ENCODE assay signal across 25 cellular contexts in genomic region chr2:232496508-232497373, GRCh38. TPM values are rescaled to one million over a fixed set of nuclear protein-coding genes. Genes with fewer than 3 reads are reported as not detected.
DNase-seq lines count a peak whose midpoint lies in the region; ATAC-seq, FAIRE-seq and TF ChIP-seq lines count a peak whose summit lies in the region.
"Had no signal": no experiment of that assay in that cellular context is flagged by ENCODE, and none has a peak within 500 bp of the region (broad histone marks: within the 10 kb centered on the region; RNA-seq: fewer than 3 reads in every experiment).

No MANE protein-coding gene starts in this region.

- no peak for FAIRE-seq in HepG2 (lab: Jason Lieb, UNC)
- FAIRE-seq: A204.1, D721Med, GM12892, GM18507, K562 had no signal

- H3K36me3 ChIP-seq in HepG2 (replicated peaks in 1 of 2; ENCODE audit: control insufficient read depth in 1 of 2, insufficient read depth in 2 of 2, low read length in 2 of 2) = no peaks in the 10 kb centered on the region
- H3K36me3 ChIP-seq in right lobe of liver = no peaks in the 10 kb centered on the region
- no peaks in the 10 kb centered on the region for H3K36me3 ChIP-seq in neural cell (ENCODE audit: insufficient read depth, low read length)
- H3K36me3 ChIP-seq in sigmoid colon = no peaks in the 10 kb centered on the region
- H3K36me3 ChIP-seq in vagina = no peaks in the 10 kb centered on the region
- H3K36me3 ChIP-seq: BE2C, HAP-1 had no signal

- peaks cover 5% of the 10 kb centered on the region for H3F3A ChIP-seq in neural cell (ENCODE audit: insufficient read depth, low read length, poor library complexity, severe bottlenecking)

- no TSS peak for BruUV-seq in HepG2 (replicated peaks; lab: Mats Ljungman, UMichigan)

- intact Hi-C loops in HepG2 (cut with micrococcal nuclease; ENCODE audit: unreplicated experiment) (no loop called here), right lobe of liver (cut with DNase I) (no loop called here), sigmoid colon (cut with DNase I) (no loop called here), vagina (cut with DNase I) (no loop called here)

- H3K9me3 ChIP-seq in HepG2 (ENCODE audit: low read length) = no peaks in the 10 kb centered on the region
- H3K9me3 ChIP-seq in right lobe of liver = no peaks in the 10 kb centered on the region
- no peaks in the 10 kb centered on the region for H3K9me3 ChIP-seq in neural cell (ENCODE audit: low read length)
- H3K9me3 ChIP-seq in sigmoid colon = no peaks in the 10 kb centered on the region
- no peaks in the 10 kb centered on the region for H3K9me3 ChIP-seq in vagina
- H3K9me3 ChIP-seq: BE2C, HAP-1 had no signal

- TF ChIP-seq RAD21 in HepG2 (CRISPR knock-in tag; IDR thresholded peaks at IDR 0.05) = no peak
- TF ChIP-seq RAD21 in neural cell (conservative IDR thresholded peaks at IDR 0.05) = no peak

- in situ Hi-C loops in HepG2 (cut with HindIII; ENCODE audit: extremely low pct_ligation_motif_present, low pct_unique_long_range_greater_than_20kb) = no loop called here

- H4K20me1 ChIP-seq in HepG2 (ENCODE audit: insufficient read depth, low read length) (no peaks in the 10 kb centered on the region), neural cell (ENCODE audit: insufficient read depth) (no peaks in the 10 kb centered on the region)

- H3K27ac ChIP-seq in HepG2 (ENCODE audit: extremely low read length, insufficient read depth, low read length) = no peak overlapping the region
- H3K27ac ChIP-seq in right lobe of liver = no peak overlapping the region
- H3K27ac ChIP-seq in neural cell (ENCODE audit: low read length) = no peak overlapping the region
- no peak overlapping the region for H3K27ac ChIP-seq in sigmoid colon
- no peak overlapping the region for H3K27ac ChIP-seq in vagina
- H3K27ac ChIP-seq: HL-60 had no signal

- TF ChIP-seq CTCF in HepG2 (CRISPR knock-in tag; IDR thresholded peaks at IDR 0.05) (no peak), right lobe of liver (IDR thresholded peaks at IDR 0.05) (no peak), neural cell (IDR thresholded peaks at IDR 0.05; ENCODE audit: poor library complexity, severe bottlenecking) (no peak), sigmoid colon (IDR thresholded peaks at IDR 0.05) (no peak), vagina (IDR thresholded peaks at IDR 0.05) (no peak)

- H3K79me2 ChIP-seq in HepG2 (ENCODE audit: insufficient read depth, low read length) (no peaks in the 10 kb centered on the region), neural cell (replicated peaks; ENCODE audit: insufficient read depth, low read length) (no peaks in the 10 kb centered on the region)

- ATAC-seq in HepG2 (no peak), right lobe of liver (no peak), GM21515 (IDR thresholded peaks at IDR 0.05; ENCODE audit: unreplicated experiment) (no peak)
- ATAC-seq: K562 had no signal

- H3K4me2 ChIP-seq in HepG2 (ENCODE audit: low read depth, low read length) (no peak overlapping the region), neural cell (ENCODE audit: low read length) (no peak overlapping the region)

- TF ChIP-seq POLR2A in HepG2 (IDR thresholded peaks at IDR 0.05; ENCODE audit: insufficient read depth in 1 of 2, low read depth in 2 of 2, low read length in 2 of 2) = no peak
- TF ChIP-seq POLR2A in right lobe of liver (IDR thresholded peaks at IDR 0.05) = no peak
- no peak for TF ChIP-seq POLR2A in sigmoid colon (IDR thresholded peaks at IDR 0.05)
- no peak for TF ChIP-seq POLR2A in vagina (IDR thresholded peaks at IDR 0.05)

- DNase-seq in HepG2 (ENCODE audit: low spot score) (no peak), right lobe of liver (no peak), NCI-H69 (lab: John Stamatoyannopoulos, UW) (peak; percentile 49), sigmoid colon (no peak), vagina (ENCODE audit: extremely low spot score in 2 of 2) (no peak)
- DNase-seq: ACHN; BE2C; C1 segment of cervical spinal cord; CD4-positive, CD25-positive, alpha-beta regulatory T cell; CD8-positive, alpha-beta memory T cell; DMS79; GDM1; IMR-90 had no signal

- WGBS in HepG2 (ENCODE audit: low lambda C conversion rate) = 27% methylated on average over 8 of the region's 22 CpGs
- 70% methylated on average over 2 of the region's 22 CpGs for WGBS in right lobe of liver (ENCODE audit: insufficient coverage, low coverage, low lambda C conversion rate, missing lambda C conversion rate)
- WGBS in sigmoid colon, 2 donors = 72 to 78% methylated on average over 22 of the region's 22 CpGs

- CTCF ChIA-PET in HepG2 (lab: Yijun Ruan, JAX; ENCODE audit: low intra/inter-chr PET ratio, low total read pairs) = no interaction called here

- H3K27me3 ChIP-seq in HepG2 (ENCODE audit: control insufficient read depth in 1 of 2, insufficient read depth in 2 of 2, low read length in 2 of 2) (peaks cover 21 to 88% of the 10 kb centered on the region in 2 experiments), right lobe of liver (no peaks in the 10 kb centered on the region), neural cell (ENCODE audit: insufficient read depth, low read depth, low read length) (no peaks in the 10 kb centered on the region), sigmoid colon (no peaks in the 10 kb centered on the region), vagina (no peaks in the 10 kb centered on the region)
- H3K27me3 ChIP-seq: BE2C had no signal

- POLR2A ChIA-PET in HepG2 (lab: Yijun Ruan, JAX) = no interaction called here

- H2AFZ ChIP-seq in HepG2 (ENCODE audit: low read length) (no peak overlapping the region), neural cell (ENCODE audit: low read depth, low read length) (no peak overlapping the region)

- TF ChIP-seq EP300 in HepG2 (IDR thresholded peaks at IDR 0.05; ENCODE audit: low read depth in 2 of 2, low read length in 2 of 2) (no peak), HepG2 (CRISPR knock-in tag; IDR thresholded peaks at IDR 0.05; ENCODE audit: borderline replicate concordance) (no peak), neural cell (conservative IDR thresholded peaks at IDR 0.05; ENCODE audit: poor library complexity, severe bottlenecking) (no peak), sigmoid colon (IDR thresholded peaks at IDR 0.05) (no peak)

- H3K4me3 ChIP-seq in HepG2 (replicated peaks in 1 of 3; ENCODE audit: insufficient read depth in 1 of 3, low read depth in 2 of 3, low read length in 3 of 3) (no peak overlapping the region), right lobe of liver (no peak overlapping the region), neural cell (ENCODE audit: low read length) (no peak overlapping the region), sigmoid colon (no peak overlapping the region), vagina (no peak overlapping the region)
- H3K4me3 ChIP-seq: HAP-1, K562 had no signal

- H3K4me1 ChIP-seq in HepG2 (ENCODE audit: insufficient read depth, low read length) (no peaks in the 10 kb centered on the region), right lobe of liver (no peaks in the 10 kb centered on the region), sigmoid colon (peaks cover 0 to under 1% (median 0%) of the 10 kb centered on the region in 4 donors), vagina (no peaks in the 10 kb centered on the region)

- H3K9ac ChIP-seq in HepG2 (ENCODE audit: insufficient read depth, low read depth, low read length) = no peak overlapping the region
- no peak overlapping the region for H3K9ac ChIP-seq in neural cell (ENCODE audit: low read length)

- H3K9me2 ChIP-seq in neural cell (ENCODE audit: insufficient read depth, low read length) = no peaks in the 10 kb centered on the region

RNA-seq across cellular contexts. Expression of gene ECEL1, which starts 9.1 kb away (rescaled TPM):
- total RNA-seq in HepG2 (2016; rRNA removed; fragmentation: Illumina TruSeq; extraction: Trizol) = not detected in 2 replicates
- not detected in 2 replicates for total RNA-seq in HepG2 (2016; cell fraction: cytosol; rRNA removed; fragmentation: Illumina TruSeq; extraction: Trizol; ENCODE audit: low read depth)
- not detected in 2 replicates for total RNA-seq in HepG2 (2016; cell fraction: insoluble cytoplasmic fraction; rRNA removed; fragmentation: Illumina TruSeq; extraction: Trizol)
- total RNA-seq in HepG2 (2016; cell fraction: membrane; rRNA removed; fragmentation: Illumina TruSeq; extraction: Trizol) = not detected in 2 replicates
- total RNA-seq in HepG2 (2016; cell fraction: nucleus; rRNA removed; fragmentation: Illumina TruSeq; extraction: Trizol) = not detected in 2 replicates
- not detected in 2 replicates for polyA plus RNA-seq in HepG2 (2011; rRNA removed)
- polyA plus RNA-seq in HepG2 (2011; cell fraction: cytosol; rRNA removed) = 0.06 TPM in 1 of 2 replicates, not detected in the other
- 0.05 TPM in 1 of 2 replicates, not detected in the other for polyA plus RNA-seq in HepG2 (2011; cell fraction: nucleus; rRNA removed)
- polyA plus RNA-seq in HepG2 (2012) = not detected in 2 replicates
- polyA plus RNA-seq in HepG2 (2016; cell fraction: cytosol; fragmentation: Illumina TruSeq; extraction: Trizol; ENCODE audit: low read depth) = not detected in 2 replicates
- not detected in 2 replicates for polyA plus RNA-seq in HepG2 (2016; cell fraction: insoluble cytoplasmic fraction; fragmentation: Illumina TruSeq; extraction: Trizol; ENCODE audit: low read depth)
- polyA plus RNA-seq in HepG2 (2016; cell fraction: membrane; fragmentation: Illumina TruSeq; extraction: Trizol; ENCODE audit: low read depth) = not detected in 2 replicates
- polyA plus RNA-seq in HepG2 (2016; cell fraction: nucleus; fragmentation: Illumina TruSeq; extraction: Trizol; ENCODE audit: insufficient read depth, low read depth) = not detected in 2 replicates
- polyA minus RNA-seq in HepG2 (2011; rRNA and poly(A)+ RNA removed; ENCODE audit: low replicate concordance) = not detected in 2 replicates
- polyA minus RNA-seq in HepG2 (2011; cell fraction: cytosol; rRNA and poly(A)+ RNA removed) = not detected in 2 replicates
- polyA minus RNA-seq in HepG2 (2011; cell fraction: nucleus; rRNA and poly(A)+ RNA removed) = not detected in 2 replicates
- total RNA-seq in right lobe of liver = 1 to 10 TPM in 1 of 6 experiments, under 1 TPM in 3, not detected in 2; 0.22 to 1.3 (median 0.83) TPM
- 60.9 and 75.6 TPM in 2 replicates for polyA plus RNA-seq in neural cell
- 43.1 and 46.3 TPM in 2 replicates for polyA minus RNA-seq in neural cell
- 1 to 10 TPM in 2 of 4 donors, under 1 TPM in 2; 0.16 to 6.1 (median 1.0) TPM for total RNA-seq in sigmoid colon
- polyA plus RNA-seq in sigmoid colon = under 1 TPM in 1 of 3 donors, not detected in 2; 0.61 TPM
- total RNA-seq in vagina = not detected
- total RNA-seq: CD4-positive, CD25-positive, alpha-beta regulatory T cell; CD8-positive, alpha-beta memory T cell; Daoy; H4; HT1080; IMR-90 had no signal
- polyA plus RNA-seq: CD4-positive, CD25-positive, alpha-beta regulatory T cell; CD8-positive, alpha-beta memory T cell; IMR-90; K562 had no signal

RNA-seq across cellular contexts. Expression of gene PRSS56, which starts 23.4 kb away (rescaled TPM):
- total RNA-seq in HepG2 (2016; rRNA removed; fragmentation: Illumina TruSeq; extraction: Trizol) (not detected in 2 replicates), right lobe of liver (under 1 TPM in 1 of 6 experiments, not detected in 5; 0.19 TPM), sigmoid colon (not detected), vagina (not detected)
- total RNA-seq in HepG2 (2016; cell fraction: cytosol; rRNA removed; fragmentation: Illumina TruSeq; extraction: Trizol; ENCODE audit: low read depth) = not detected in 2 replicates
- 0.09 TPM in 1 of 2 replicates, not detected in the other for total RNA-seq in HepG2 (2016; cell fraction: insoluble cytoplasmic fraction; rRNA removed; fragmentation: Illumina TruSeq; extraction: Trizol)
- not detected in 2 replicates for total RNA-seq in HepG2 (2016; cell fraction: membrane; rRNA removed; fragmentation: Illumina TruSeq; extraction: Trizol)
- total RNA-seq in HepG2 (2016; cell fraction: nucleus; rRNA removed; fragmentation: Illumina TruSeq; extraction: Trizol) = not detected in 2 replicates
- polyA plus RNA-seq in HepG2 (2011; rRNA removed) (not detected in 2 replicates), neural cell (0.16 TPM in 1 of 2 replicates, not detected in the other), sigmoid colon (not detected)
- polyA plus RNA-seq in HepG2 (2011; cell fraction: cytosol; rRNA removed) = not detected in 2 replicates
- polyA plus RNA-seq in HepG2 (2011; cell fraction: nucleus; rRNA removed) = not detected in 2 replicates
- polyA plus RNA-seq in HepG2 (2012) = not detected in 2 replicates
- not detected in 2 replicates for polyA plus RNA-seq in HepG2 (2016; cell fraction: cytosol; fragmentation: Illumina TruSeq; extraction: Trizol; ENCODE audit: low read depth)
- polyA plus RNA-seq in HepG2 (2016; cell fraction: insoluble cytoplasmic fraction; fragmentation: Illumina TruSeq; extraction: Trizol; ENCODE audit: low read depth) = not detected in 2 replicates
- not detected in 2 replicates for polyA plus RNA-seq in HepG2 (2016; cell fraction: membrane; fragmentation: Illumina TruSeq; extraction: Trizol; ENCODE audit: low read depth)
- not detected in 2 replicates for polyA plus RNA-seq in HepG2 (2016; cell fraction: nucleus; fragmentation: Illumina TruSeq; extraction: Trizol; ENCODE audit: insufficient read depth, low read depth)
- not detected in 2 replicates for polyA minus RNA-seq in HepG2 (2011; rRNA and poly(A)+ RNA removed; ENCODE audit: low replicate concordance)
- polyA minus RNA-seq in HepG2 (2011; cell fraction: cytosol; rRNA and poly(A)+ RNA removed) = not detected in 2 replicates
- polyA minus RNA-seq in HepG2 (2011; cell fraction: nucleus; rRNA and poly(A)+ RNA removed) = not detected in 2 replicates
- polyA minus RNA-seq in neural cell = not detected in 2 replicates
- total RNA-seq: CD4-positive, CD25-positive, alpha-beta regulatory T cell; CD8-positive, alpha-beta memory T cell; Daoy; H4; HT1080; IMR-90; K562 had no signal
- polyA plus RNA-seq: CD4-positive, CD25-positive, alpha-beta regulatory T cell; CD8-positive, alpha-beta memory T cell; IMR-90; K562 had no signal

RNA-seq across cellular contexts. Expression of gene CHRND, which starts 29.2 kb away (rescaled TPM):
- total RNA-seq in HepG2 (2016; rRNA removed; fragmentation: Illumina TruSeq; extraction: Trizol) = 0.10 TPM in 1 of 2 replicates, not detected in the other
- not detected in 2 replicates for total RNA-seq in HepG2 (2016; cell fraction: cytosol; rRNA removed; fragmentation: Illumina TruSeq; extraction: Trizol; ENCODE audit: low read depth)
- total RNA-seq in HepG2 (2016; cell fraction: insoluble cytoplasmic fraction; rRNA removed; fragmentation: Illumina TruSeq; extraction: Trizol) = not detected in 2 replicates
- total RNA-seq in HepG2 (2016; cell fraction: membrane; rRNA removed; fragmentation: Illumina TruSeq; extraction: Trizol) = 0.07 and 0.25 TPM in 2 replicates
- total RNA-seq in HepG2 (2016; cell fraction: nucleus; rRNA removed; fragmentation: Illumina TruSeq; extraction: Trizol) = not detected in 2 replicates
- polyA plus RNA-seq in HepG2 (2011; rRNA removed) = 0.13 and 0.18 TPM in 2 replicates
- 0.08 and 0.14 TPM in 2 replicates for polyA plus RNA-seq in HepG2 (2011; cell fraction: cytosol; rRNA removed)
- polyA plus RNA-seq in HepG2 (2011; cell fraction: nucleus; rRNA removed) = 0.12 and 0.24 TPM in 2 replicates
- polyA plus RNA-seq in HepG2 (2012) = 0.13 and 0.32 TPM in 2 replicates
- polyA plus RNA-seq in HepG2 (2016; cell fraction: cytosol; fragmentation: Illumina TruSeq; extraction: Trizol; ENCODE audit: low read depth) = 0.10 and 0.12 TPM in 2 replicates
- polyA plus RNA-seq in HepG2 (2016; cell fraction: insoluble cytoplasmic fraction; fragmentation: Illumina TruSeq; extraction: Trizol; ENCODE audit: low read depth) = not detected in 2 replicates
- 0.11 and 0.52 TPM in 2 replicates for polyA plus RNA-seq in HepG2 (2016; cell fraction: membrane; fragmentation: Illumina TruSeq; extraction: Trizol; ENCODE audit: low read depth)
- polyA plus RNA-seq in HepG2 (2016; cell fraction: nucleus; fragmentation: Illumina TruSeq; extraction: Trizol; ENCODE audit: insufficient read depth, low read depth) = 0.26 TPM in 1 of 2 replicates, not detected in the other
- 0.28 TPM in 1 of 2 replicates, not detected in the other for polyA minus RNA-seq in HepG2 (2011; rRNA and poly(A)+ RNA removed; ENCODE audit: low replicate concordance)
- polyA minus RNA-seq in HepG2 (2011; cell fraction: cytosol; rRNA and poly(A)+ RNA removed) = not detected in 2 replicates
- polyA minus RNA-seq in HepG2 (2011; cell fraction: nucleus; rRNA and poly(A)+ RNA removed) = not detected in 2 replicates
- not detected for total RNA-seq in right lobe of liver
- not detected in 2 replicates for polyA plus RNA-seq in neural cell
- not detected in 2 replicates for polyA minus RNA-seq in neural cell
- total RNA-seq in sigmoid colon = not detected
- not detected for polyA plus RNA-seq in sigmoid colon
- total RNA-seq in vagina = not detected
- total RNA-seq: CD4-positive, CD25-positive, alpha-beta regulatory T cell; CD8-positive, alpha-beta memory T cell; Daoy; H4; HT1080; IMR-90; K562 had no signal
- polyA plus RNA-seq: CD4-positive, CD25-positive, alpha-beta regulatory T cell; CD8-positive, alpha-beta memory T cell; IMR-90; K562 had no signal

RNA-seq across cellular contexts. Expression of gene ALPI, which starts 40.8 kb away (rescaled TPM):
- total RNA-seq in HepG2 (2016; rRNA removed; fragmentation: Illumina TruSeq; extraction: Trizol) (not detected in 2 replicates), right lobe of liver (under 1 TPM in 2 of 6 experiments, not detected in 4; 0.19 to 0.25 TPM), sigmoid colon (not detected), vagina (not detected)
- not detected in 2 replicates for total RNA-seq in HepG2 (2016; cell fraction: cytosol; rRNA removed; fragmentation: Illumina TruSeq; extraction: Trizol; ENCODE audit: low read depth)
- not detected in 2 replicates for total RNA-seq in HepG2 (2016; cell fraction: insoluble cytoplasmic fraction; rRNA removed; fragmentation: Illumina TruSeq; extraction: Trizol)
- total RNA-seq in HepG2 (2016; cell fraction: membrane; rRNA removed; fragmentation: Illumina TruSeq; extraction: Trizol) = not detected in 2 replicates
- total RNA-seq in HepG2 (2016; cell fraction: nucleus; rRNA removed; fragmentation: Illumina TruSeq; extraction: Trizol) = not detected in 2 replicates
- polyA plus RNA-seq in HepG2 (2011; rRNA removed) (0.03 TPM in 1 of 2 replicates, not detected in the other), neural cell (not detected in 2 replicates), sigmoid colon (10 to 100 TPM in 1 of 3 donors, 1 to 10 TPM in 2; 5.3 to 10.2 (median 7.2) TPM)
- 0.03 and 0.05 TPM in 2 replicates for polyA plus RNA-seq in HepG2 (2011; cell fraction: cytosol; rRNA removed)
- 0.07 TPM in 1 of 2 replicates, not detected in the other for polyA plus RNA-seq in HepG2 (2011; cell fraction: nucleus; rRNA removed)
- polyA plus RNA-seq in HepG2 (2012) = not detected in 2 replicates
- polyA plus RNA-seq in HepG2 (2016; cell fraction: cytosol; fragmentation: Illumina TruSeq; extraction: Trizol; ENCODE audit: low read depth) = not detected in 2 replicates
- not detected in 2 replicates for polyA plus RNA-seq in HepG2 (2016; cell fraction: insoluble cytoplasmic fraction; fragmentation: Illumina TruSeq; extraction: Trizol; ENCODE audit: low read depth)
- polyA plus RNA-seq in HepG2 (2016; cell fraction: membrane; fragmentation: Illumina TruSeq; extraction: Trizol; ENCODE audit: low read depth) = not detected in 2 replicates
- polyA plus RNA-seq in HepG2 (2016; cell fraction: nucleus; fragmentation: Illumina TruSeq; extraction: Trizol; ENCODE audit: insufficient read depth, low read depth) = not detected in 2 replicates
- polyA minus RNA-seq in HepG2 (2011; rRNA and poly(A)+ RNA removed; ENCODE audit: low replicate concordance) = 0.42 TPM in 1 of 2 replicates, not detected in the other
- not detected in 2 replicates for polyA minus RNA-seq in HepG2 (2011; cell fraction: cytosol; rRNA and poly(A)+ RNA removed)
- not detected in 2 replicates for polyA minus RNA-seq in HepG2 (2011; cell fraction: nucleus; rRNA and poly(A)+ RNA removed)
- not detected in 2 replicates for polyA minus RNA-seq in neural cell
- total RNA-seq: CD4-positive, CD25-positive, alpha-beta regulatory T cell; CD8-positive, alpha-beta memory T cell; Daoy; H4; HT1080; IMR-90; K562 had no signal
- polyA plus RNA-seq: CD4-positive, CD25-positive, alpha-beta regulatory T cell; CD8-positive, alpha-beta memory T cell; IMR-90; K562 had no signal

RNA-seq across cellular contexts. Expression of gene CHRNG, which starts 42.8 kb away (rescaled TPM):
- total RNA-seq in HepG2 (2016; rRNA removed; fragmentation: Illumina TruSeq; extraction: Trizol) (not detected in 2 replicates), right lobe of liver (not detected), sigmoid colon (not detected), vagina (not detected)
- not detected in 2 replicates for total RNA-seq in HepG2 (2016; cell fraction: cytosol; rRNA removed; fragmentation: Illumina TruSeq; extraction: Trizol; ENCODE audit: low read depth)
- not detected in 2 replicates for total RNA-seq in HepG2 (2016; cell fraction: insoluble cytoplasmic fraction; rRNA removed; fragmentation: Illumina TruSeq; extraction: Trizol)
- not detected in 2 replicates for total RNA-seq in HepG2 (2016; cell fraction: membrane; rRNA removed; fragmentation: Illumina TruSeq; extraction: Trizol)
- total RNA-seq in HepG2 (2016; cell fraction: nucleus; rRNA removed; fragmentation: Illumina TruSeq; extraction: Trizol) = not detected in 2 replicates
- polyA plus RNA-seq in HepG2 (2011; rRNA removed) (not detected in 2 replicates), neural cell (not detected in 2 replicates), sigmoid colon (not detected)
- not detected in 2 replicates for polyA plus RNA-seq in HepG2 (2011; cell fraction: cytosol; rRNA removed)
- not detected in 2 replicates for polyA plus RNA-seq in HepG2 (2011; cell fraction: nucleus; rRNA removed)
- polyA plus RNA-seq in HepG2 (2012) = 0.05 and 0.21 TPM in 2 replicates
- polyA plus RNA-seq in HepG2 (2016; cell fraction: cytosol; fragmentation: Illumina TruSeq; extraction: Trizol; ENCODE audit: low read depth) = not detected in 2 replicates
- not detected in 2 replicates for polyA plus RNA-seq in HepG2 (2016; cell fraction: insoluble cytoplasmic fraction; fragmentation: Illumina TruSeq; extraction: Trizol; ENCODE audit: low read depth)
- polyA plus RNA-seq in HepG2 (2016; cell fraction: membrane; fragmentation: Illumina TruSeq; extraction: Trizol; ENCODE audit: low read depth) = not detected in 2 replicates
- polyA plus RNA-seq in HepG2 (2016; cell fraction: nucleus; fragmentation: Illumina TruSeq; extraction: Trizol; ENCODE audit: insufficient read depth, low read depth) = not detected in 2 replicates
- not detected in 2 replicates for polyA minus RNA-seq in HepG2 (2011; rRNA and poly(A)+ RNA removed; ENCODE audit: low replicate concordance)
- polyA minus RNA-seq in HepG2 (2011; cell fraction: cytosol; rRNA and poly(A)+ RNA removed) = not detected in 2 replicates
- polyA minus RNA-seq in HepG2 (2011; cell fraction: nucleus; rRNA and poly(A)+ RNA removed) = not detected in 2 replicates
- polyA minus RNA-seq in neural cell = not detected in 2 replicates
- total RNA-seq: CD4-positive, CD25-positive, alpha-beta regulatory T cell; CD8-positive, alpha-beta memory T cell; Daoy; H4; HT1080; IMR-90; K562 had no signal
- polyA plus RNA-seq: CD8-positive, alpha-beta memory T cell; IMR-90; K562 had no signal
